ENCODE assay signal across 8 cellular contexts in the genomic region with DNA sequence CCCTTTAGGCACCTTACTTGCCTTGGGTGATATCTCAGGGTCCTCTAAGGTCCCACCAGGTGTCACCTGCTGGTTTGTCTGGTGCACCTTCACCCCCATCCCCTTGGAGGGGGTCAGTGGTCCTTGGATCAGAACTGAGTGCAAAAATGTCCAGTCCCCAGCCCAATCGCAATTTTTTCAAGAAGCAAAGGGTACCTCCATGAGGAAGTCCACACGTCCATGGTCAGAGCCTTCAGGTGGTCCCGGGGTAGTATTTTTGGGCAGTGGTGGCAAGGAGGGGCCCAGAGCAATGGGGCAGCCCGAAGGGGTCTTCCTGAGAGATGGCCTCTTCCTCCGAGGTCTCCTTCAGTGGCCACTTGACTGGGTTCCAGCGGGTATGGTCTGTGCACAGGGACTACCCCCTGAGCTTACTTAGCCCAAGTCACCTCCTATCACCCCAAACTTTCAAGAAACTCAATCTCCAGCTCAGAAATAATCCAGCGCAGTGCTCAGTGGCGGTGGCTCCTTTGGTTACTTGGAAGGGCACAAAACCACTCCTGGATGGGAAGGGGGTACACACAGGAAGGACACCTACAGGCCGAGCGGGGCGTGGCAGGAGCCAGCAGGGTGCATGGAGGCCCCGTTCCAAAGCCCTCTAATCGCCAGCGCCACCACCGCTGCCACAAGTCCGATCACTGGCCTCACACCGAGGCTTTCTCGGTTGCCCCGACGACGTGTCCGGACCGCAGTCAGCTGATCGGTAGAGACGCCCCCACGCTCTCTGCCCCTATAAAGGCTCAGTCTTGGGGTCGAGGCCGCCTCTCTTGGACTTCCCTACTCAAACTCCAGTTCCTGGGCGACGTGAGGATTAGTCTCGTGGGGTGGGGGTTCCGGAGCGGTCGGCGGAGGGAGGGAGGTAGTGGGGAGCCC. TPM values are rescaled to one million over a fixed set of nuclear protein-coding genes. Genes with fewer than 3 reads are reported as not detected.
A peak's percentile ranks its signal among the peaks of the same experiment; 100 is the strongest.
DNase-seq lines count a peak whose midpoint lies in the region; ATAC-seq and TF ChIP-seq lines count a peak whose summit lies in the region.

No MANE protein-coding gene starts in this region.

- no peak overlapping the region for H3K4me3 Mint-ChIP-seq in Caco-2 (ENCODE audit: unreplicated experiment)
- H3K4me3 Mint-ChIP-seq in brain, result peak overlapping the region; percentile 51 to 75 (median 60)
- peak overlapping the region; percentile 41 to 77 (median 63) for H3K4me3 Mint-ChIP-seq in immature natural killer cell

- H3K27ac Mint-ChIP-seq in Caco-2 (ENCODE audit: unreplicated experiment) (peak overlapping the region; percentile 67), brain (peak overlapping the region; percentile 41 to 86 (median 78)), immature natural killer cell (peak overlapping the region; percentile 47 to 82 (median 70))

- no peaks in the 10 kb centered on the region for H3K9me3 Mint-ChIP-seq in Caco-2 (ENCODE audit: unreplicated experiment)
- H3K9me3 Mint-ChIP-seq in brain, result no peaks in the 10 kb centered on the region
- no peaks in the 10 kb centered on the region for H3K9me3 Mint-ChIP-seq in immature natural killer cell

- H3K36me3 Mint-ChIP-seq in Caco-2 (ENCODE audit: insufficient read depth, unreplicated experiment) (peaks cover 76% of the 10 kb centered on the region), brain (no peaks in the 10 kb centered on the region), immature natural killer cell (peaks cover 0 to 3% (median 0%) of the 10 kb centered on the region in 3 donors)

- H3K36me3 ChIP-seq in Caco-2 (ENCODE audit: control insufficient read depth, insufficient read depth, low read length) (no peaks in the 10 kb centered on the region; the same call in 1 of the 2 replicates), spleen (peaks cover 0 to 37% (median 18%) of the 10 kb centered on the region in 6 donors)

- no peak for TF ChIP-seq POLR2A in spleen (IDR thresholded peaks at IDR 0.05)

- H3K4me1 ChIP-seq in Caco-2, result peaks cover 35% of the 10 kb centered on the region
- peaks cover 22 to 74% (median 51%) of the 10 kb centered on the region in 6 donors for H3K4me1 ChIP-seq in spleen

- ATAC-seq in HG03280 (IDR thresholded peaks at IDR 0.05; ENCODE audit: unreplicated experiment) (peak; percentile 46), GM21576 (IDR thresholded peaks at IDR 0.05; ENCODE audit: unreplicated experiment) (no peak), HG03095 (IDR thresholded peaks at IDR 0.05; ENCODE audit: unreplicated experiment) (no peak)

- H3K27me3 ChIP-seq in Caco-2 (replicated peaks; ENCODE audit: control insufficient read depth, insufficient read depth, low read length) (no peaks in the 10 kb centered on the region), spleen (replicated peaks in 1 of 7) (peaks cover 0 to 17% (median 0%) of the 10 kb centered on the region in 7 donors)

- no TSS peak for BruUV-seq in Caco-2 (replicated peaks; lab: Mats Ljungman, UMichigan)

- CTCF ChIA-PET in Caco-2 (lab: Charles Lee), result interaction anchor here (1.1 kb wide), 1 partner anchor 14 kb away, joined by 3 read pairs; no protein-coding TSS in a partner anchor

- DNase-seq in Caco-2 (peak in 1 of 2 experiments; percentile 66), T follicular helper cell (ENCODE audit: low read depth) (peak; percentile 33), immature natural killer cell (peak; percentile 51 to 57 (median 56)), spleen (peak; percentile 88)

- TF ChIP-seq CTCF in Caco-2 (IDR thresholded peaks at IDR 0.05; ENCODE audit: insufficient read depth in 1 of 2, low read depth in 1 of 2, low read length in 1 of 2, severe bottlenecking in 1 of 2, unreplicated experiment in 1 of 2), result peak in 1 of 2 experiments; percentile 34
- TF ChIP-seq CTCF in brain (conservative IDR thresholded peaks at IDR 0.05), result peak; percentile 16 to 56
- TF ChIP-seq CTCF in spleen (IDR thresholded peaks at IDR 0.05 in 8 of 11, conservative IDR thresholded peaks at IDR 0.05 in 3 of 11), result peak in 7 of 11 experiments; percentile 37 to 62 (median 58)

- H3K4me3 ChIP-seq in Caco-2 (ENCODE audit: low read depth, low read length), result no peak overlapping the region
- H3K4me3 ChIP-seq in spleen, result peak overlapping the region; percentile 19 to 71 (median 38)

- H3K27ac ChIP-seq in spleen, result peak overlapping the region in 7 of 8 donors; percentile 19 to 85 (median 73)

- intact Hi-C loops in Caco-2 (cut with micrococcal nuclease; ENCODE audit: unreplicated experiment), result no loop called here
- intact Hi-C loops in spleen (cut with DNase I; ENCODE audit: low total_unique reads), result no loop called here

- H3K4me1 Mint-ChIP-seq in Caco-2 (ENCODE audit: low read depth, unreplicated experiment) (peaks cover 15% of the 10 kb centered on the region), brain (peaks cover 34% of the 10 kb centered on the region), immature natural killer cell (peaks cover 21 to 33% of the 10 kb centered on the region in 2 donors)

- WGBS in spleen, 5 donors, result 21 to 37% (median 22%) methylated on average over 17 to 35 of the region's 35 CpGs

- POLR2A ChIA-PET in Caco-2 (lab: Charles Lee), result no interaction called here

- H3K9me3 ChIP-seq in Caco-2 (no peaks in the 10 kb centered on the region), spleen (no peaks in the 10 kb centered on the region)

- H3K27me3 Mint-ChIP-seq in Caco-2 (ENCODE audit: insufficient read depth, unreplicated experiment) (no peaks in the 10 kb centered on the region), brain (peaks cover 30% of the 10 kb centered on the region), immature natural killer cell (ENCODE audit: low read depth in 3 of 3) (peaks cover 2 to 22% (median 8%) of the 10 kb centered on the region in 3 donors)

RNA-seq across cellular contexts. Expression of a gene that starts 4.5 kb away (rescaled TPM):
- total RNA-seq in Caco-2 (2022) (1.9 and 2.0 TPM in 2 replicates), spleen (10 to 100 TPM; 11.0 to 28.4 (median 21.1) TPM)
- polyA plus RNA-seq in brain (ENCODE audit: insufficient read depth, low read depth, low replicate concordance) (0.81 TPM), immature natural killer cell (not detected), spleen (10 to 100 TPM; 25.3 to 75.6 (median 50.6) TPM)

RNA-seq across cellular contexts. Expression of a gene that starts 16.7 kb away (rescaled TPM):
- total RNA-seq in Caco-2 (2022), result 69.5 and 71.4 TPM in 2 replicates
- polyA plus RNA-seq in brain (ENCODE audit: insufficient read depth, low read depth, low replicate concordance), result 32.4 TPM
- 100 to 1,000 TPM in 1 of 3 donors, 10 to 100 TPM in 2; 78.9 to 125 (median 90.4) TPM for polyA plus RNA-seq in immature natural killer cell
- total RNA-seq in spleen, result 100 to 1,000 TPM; 145 to 333 (median 186) TPM
- polyA plus RNA-seq in spleen, result 100 to 1,000 TPM; 151 to 310 (median 269) TPM

RNA-seq across cellular contexts. Expression of a gene that starts 16.9 kb away (rescaled TPM):
- total RNA-seq in Caco-2 (2022), result 1.4 and 1.5 TPM in 2 replicates
- polyA plus RNA-seq in brain (ENCODE audit: insufficient read depth, low read depth, low replicate concordance), result 0.53 TPM
- polyA plus RNA-seq in immature natural killer cell, result under 1 TPM in 1 of 3 donors, not detected in 2; 0.43 TPM
- 1 to 10 TPM in 4 of 7 donors, under 1 TPM in 2, not detected in 1; 0.54 to 1.5 (median 1.2) TPM for total RNA-seq in spleen
- polyA plus RNA-seq in spleen, result 1 to 10 TPM in 2 of 3 donors, under 1 TPM in 1; 0.67 to 1.6 (median 1.2) TPM

RNA-seq across cellular contexts. Expression of a gene that starts 30.2 kb away (rescaled TPM):
- total RNA-seq in Caco-2 (2022) (58.5 and 60.7 TPM in 2 replicates), spleen (100 to 1,000 TPM in 1 of 7 donors, 10 to 100 TPM in 6; 28.2 to 110 (median 52.3) TPM)
- polyA plus RNA-seq in brain (ENCODE audit: insufficient read depth, low read depth, low replicate concordance) (44.8 TPM), immature natural killer cell (10 to 100 TPM in 2 of 3 donors, 1 to 10 TPM in 1; 7.1 to 20.7 (median 12.0) TPM), spleen (10 to 100 TPM; 14.2 to 57.1 (median 17.4) TPM)

RNA-seq across cellular contexts. Expression of a gene that starts 33.0 kb away (rescaled TPM):
- 10.4 and 12.9 TPM in 2 replicates for total RNA-seq in Caco-2 (2022)
- 24.2 TPM for polyA plus RNA-seq in brain (ENCODE audit: insufficient read depth, low read depth, low replicate concordance)
- 1 to 10 TPM; 2.0 to 4.9 (median 4.7) TPM for polyA plus RNA-seq in immature natural killer cell
- 10 to 100 TPM in 6 of 7 donors, 1 to 10 TPM in 1; 7.1 to 31.4 (median 21.9) TPM for total RNA-seq in spleen
- 10 to 100 TPM; 29.0 to 38.7 (median 30.2) TPM for polyA plus RNA-seq in spleen

Comparison
In these comparisons a context has a peak if more than half of its experiments do, and no peak if none do; other contexts are left out.
1. RNA of a gene that starts 4.5 kb away (polyA plus RNA-seq): 25.3 to 75.6 TPM in spleen; 0.81 TPM in brain (single experiment) and not detected in immature natural killer cell; every median in the first group is over 10 times any median in the second.
2. Peak in every context shown above with its lines, with median percentiles within 50 percentile points of each other: H3K27ac Mint-ChIP-seq.